In the genomic region with DNA sequence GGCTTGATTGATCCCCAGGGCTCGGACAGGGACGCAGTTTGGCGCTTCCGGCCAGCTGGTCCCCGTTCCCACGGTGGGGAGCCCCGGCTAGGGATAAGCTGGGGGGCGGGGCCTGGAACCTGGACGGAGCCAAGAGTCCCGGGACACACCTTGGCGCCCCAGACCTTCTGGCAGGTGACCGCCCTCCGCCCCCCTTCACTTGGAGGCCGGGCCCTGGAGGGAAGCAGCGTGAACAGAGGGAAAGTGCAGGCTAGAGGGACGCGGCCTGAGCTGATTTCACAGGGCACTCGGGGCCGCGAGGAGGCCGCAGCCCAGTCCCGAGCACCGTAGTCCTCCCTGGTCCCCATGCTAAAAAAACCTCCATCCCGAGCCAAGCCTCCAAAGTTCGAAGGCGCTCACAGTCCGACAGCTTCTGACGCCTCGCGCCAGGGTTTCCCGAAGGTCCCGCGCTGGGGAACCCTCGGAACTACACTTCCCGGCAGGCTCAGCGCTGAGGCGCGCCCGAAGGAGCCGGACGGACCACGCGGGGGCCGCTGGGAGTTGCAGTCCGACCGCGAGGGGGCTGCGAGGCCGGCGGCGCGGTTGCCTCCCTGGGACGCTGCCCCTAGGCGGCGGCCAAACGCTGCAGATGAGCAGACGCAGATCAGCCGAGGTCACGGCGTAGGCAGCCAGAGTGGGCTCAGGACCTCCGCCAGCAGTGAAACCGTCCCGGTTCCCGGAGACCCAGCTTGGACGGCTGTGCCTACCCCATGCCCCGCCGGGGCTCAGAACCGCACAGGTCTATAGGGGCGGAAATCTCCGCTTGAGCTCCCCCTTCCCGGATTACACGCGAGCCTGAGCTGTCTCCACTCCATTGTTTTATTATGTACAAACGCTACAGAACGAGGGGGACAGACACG, we compare ENCODE assay signal across 8 cellular contexts.
A peak's percentile ranks its signal among the peaks of the same experiment; 100 is the strongest.
DNase-seq lines count a peak whose midpoint lies in the region; ATAC-seq lines count a peak whose summit lies in the region.

A gene with protein sequence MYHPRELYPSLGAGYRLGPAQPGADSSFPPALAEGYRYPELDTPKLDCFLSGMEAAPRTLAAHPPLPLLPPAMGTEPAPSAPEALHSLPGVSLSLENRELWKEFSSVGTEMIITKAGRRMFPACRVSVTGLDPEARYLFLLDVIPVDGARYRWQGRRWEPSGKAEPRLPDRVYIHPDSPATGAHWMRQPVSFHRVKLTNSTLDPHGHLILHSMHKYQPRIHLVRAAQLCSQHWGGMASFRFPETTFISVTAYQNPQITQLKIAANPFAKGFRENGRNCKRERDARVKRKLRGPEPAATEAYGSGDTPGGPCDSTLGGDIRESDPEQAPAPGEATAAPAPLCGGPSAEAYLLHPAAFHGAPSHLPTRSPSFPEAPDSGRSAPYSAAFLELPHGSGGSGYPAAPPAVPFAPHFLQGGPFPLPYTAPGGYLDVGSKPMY (minus strand): TSS at position 451 of the 899 bp plus-strand sequence. CDS start 731 bp downstream, outside the sequence.

- ATAC-seq in GM19463 (IDR thresholded peaks at IDR 0.05; ENCODE audit: unreplicated experiment) (peak; percentile 72), memory B cell (ENCODE audit: low read depth) (peak; percentile 72)

- H3K27ac Mint-ChIP-seq in memory B cell: peak within 1 kb of the TSS; percentile 89

- H3K36me3 Mint-ChIP-seq in memory B cell: peaks cover 11% of the 10 kb centered on the region

- H3K27me3 Mint-ChIP-seq in memory B cell: no peaks in the 10 kb centered on the region

- H3K9me3 Mint-ChIP-seq in memory B cell: no peaks in the 10 kb centered on the region

- peak; percentile 96 for DNase-seq in COLO668 (lab: John Stamatoyannopoulos, UW; ENCODE audit: unreplicated experiment)
- DNase-seq in HPDE6-E6E7 (ENCODE audit: extremely low spot score): peak; percentile 79
- DNase-seq in NCI-H82 treated with DMSO at 0.1 percent for 48 hours (lab: John Stamatoyannopoulos, UW; ENCODE audit: unreplicated experiment): peak; percentile 54
- DNase-seq in activated CD8-positive, alpha-beta memory T cell treated with anti-CD3 and anti-CD28 coated beads for 1 hour (ENCODE audit: extremely low read depth in 1 of 2, low read depth in 1 of 2): peak; percentile 73 to 92
- DNase-seq in effector CD4-positive, alpha-beta T cell: peak; percentile 91
- peak; percentile 92 to 94 for DNase-seq in memory B cell (ENCODE audit: low spot score in 2 of 2)
- DNase-seq in stimulated activated CD8-positive, alpha-beta memory T cell treated with anti-CD3 and anti-CD28 coated beads, Interleukin-12 subunit alpha, Interleukin-12 subunit beta, amount 100 ng/mL, for 1 hour (ENCODE audit: low read depth): peak; percentile 89

- peak within 1 kb of the TSS; percentile 88 for H3K4me3 Mint-ChIP-seq in memory B cell

- peaks cover 32% of the 10 kb centered on the region for H3K4me1 Mint-ChIP-seq in memory B cell

Comparison
In these comparisons a context has a peak if more than half of its experiments do, and no peak if none do; other contexts are left out.
1. Peak in every context shown above with its lines: DNase-seq and ATAC-seq.